ENCODE assay signal across 9 cellular contexts in the genomic region with DNA sequence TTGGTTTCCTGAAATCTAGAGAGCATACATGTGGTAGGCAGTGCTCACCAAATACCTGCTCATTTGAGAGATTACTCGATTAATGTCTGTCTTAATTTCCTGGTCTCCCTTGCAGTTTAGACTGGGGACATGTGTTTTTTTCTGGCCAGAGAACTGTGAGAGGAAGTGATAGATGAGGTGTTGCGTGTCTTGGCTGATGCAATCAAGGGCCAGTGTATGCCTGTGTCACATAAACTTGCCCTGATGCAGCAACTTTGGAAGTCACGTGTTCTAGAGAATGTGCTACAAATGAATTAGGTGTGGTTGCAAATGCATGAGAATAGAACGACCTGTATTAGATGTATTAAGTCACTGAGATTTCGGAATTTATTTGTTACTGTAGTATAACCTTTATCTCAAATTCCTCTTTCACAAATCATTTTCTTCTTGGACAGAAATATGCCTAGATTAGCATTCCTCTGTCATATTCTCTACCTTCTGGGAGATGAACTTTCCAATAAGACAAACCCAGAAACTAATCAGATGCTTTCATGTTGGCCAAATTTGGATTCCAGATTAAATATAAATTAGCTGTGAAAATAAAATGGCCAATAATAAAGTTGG. TPM values are rescaled to one million over a fixed set of nuclear protein-coding genes. Genes with fewer than 3 reads are reported as not detected.
A peak's percentile ranks its signal among the peaks of the same experiment; 100 is the strongest.
DNase-seq lines count a peak whose midpoint lies in the region; ATAC-seq and TF ChIP-seq lines count a peak whose summit lies in the region.
"Had no signal": no experiment of that assay in that cellular context is flagged by ENCODE, and none has a peak within 500 bp of the region (broad histone marks: within the 10 kb centered on the region; RNA-seq: fewer than 3 reads in every experiment).

No MANE protein-coding gene starts in this region.

- no peak for TF ChIP-seq CTCF in OCI-LY3 (IDR thresholded peaks at IDR 0.05; ENCODE audit: low read depth, low read length)
- TF ChIP-seq CTCF in BE2C (IDR thresholded peaks at IDR 0.05; ENCODE audit: low read depth, low read length): no peak

- H3K9ac ChIP-seq in OCI-LY3 (ENCODE audit: low read length): peak overlapping the region; percentile 46; the same call in 1 of the 2 replicates

- ATAC-seq in GM21825 (IDR thresholded peaks at IDR 0.05; ENCODE audit: unreplicated experiment): peak; percentile 74
- no peak for ATAC-seq in GM18858 (IDR thresholded peaks at IDR 0.05; ENCODE audit: unreplicated experiment)

- H4K20me1 ChIP-seq in OCI-LY3 (ENCODE audit: insufficient read depth, low read length): no peaks in the 10 kb centered on the region

- H3K4me3 ChIP-seq in OCI-LY3 (ENCODE audit: low read length) (peak overlapping the region; percentile 25), BE2C (ENCODE audit: low read depth, low read length) (no peak overlapping the region)
- H3K4me3 ChIP-seq: thyroid gland had no signal

- H3K9me3 ChIP-seq in OCI-LY3 (ENCODE audit: insufficient read depth, low read length) (no peaks in the 10 kb centered on the region), BE2C (no peaks in the 10 kb centered on the region)
- H3K9me3 ChIP-seq: thyroid gland had no signal

- H3K27ac ChIP-seq in OCI-LY3 (ENCODE audit: low read length) (peak overlapping the region; percentile 80), epithelial cell of prostate (peak overlapping the region; percentile 99)
- H3K27ac ChIP-seq: thyroid gland had no signal

- peak overlapping the region; percentile 57 for H3K4me2 ChIP-seq in OCI-LY3 (ENCODE audit: low read length)

- DNase-seq in Daoy (ENCODE audit: low read depth): peak; percentile 68
- peak; percentile 95 for DNase-seq in epithelial cell of prostate (ENCODE audit: low read depth, low spot score)
- DNase-seq in pons (ENCODE audit: low spot score): peak; percentile 71
- no peak for DNase-seq in retina
- DNase-seq in BE2C: no peak

- H3K27me3 ChIP-seq in OCI-LY3 (ENCODE audit: low read depth, low read length) (no peaks in the 10 kb centered on the region), BE2C (no peaks in the 10 kb centered on the region)
- H3K27me3 ChIP-seq: thyroid gland had no signal

- no peak overlapping the region for H2AFZ ChIP-seq in OCI-LY3 (ENCODE audit: low read depth, low read length)

- H3K79me2 ChIP-seq in OCI-LY3 (ENCODE audit: low read length): no peaks in the 10 kb centered on the region

- peaks cover 38% of the 10 kb centered on the region for H3K4me1 ChIP-seq in OCI-LY3 (ENCODE audit: low read length)
- H3K4me1 ChIP-seq in BE2C: no peaks in the 10 kb centered on the region
- H3K4me1 ChIP-seq: thyroid gland had no signal

- H3K36me3 ChIP-seq in OCI-LY3 (replicated peaks; ENCODE audit: low read depth, low read length) (no peaks in the 10 kb centered on the region), BE2C (no peaks in the 10 kb centered on the region)
- H3K36me3 ChIP-seq: thyroid gland had no signal

RNA-seq across cellular contexts. Expression of gene IL1A, which starts 9.9 kb away (rescaled TPM):
- 26.0 and 29.8 TPM in 2 replicates for total RNA-seq in Daoy (2014; rRNA removed; shearing (Covaris generic))
- not detected for polyA plus RNA-seq in BE2C (2012; ENCODE audit: insufficient read depth, insufficient read length, low read depth)

RNA-seq across cellular contexts. Expression of gene CKAP2L, which starts 29.8 kb away (rescaled TPM):
- 25.5 and 31.7 TPM in 2 replicates for total RNA-seq in Daoy (2014; rRNA removed; shearing (Covaris generic))
- polyA plus RNA-seq in BE2C (2012; ENCODE audit: insufficient read depth, insufficient read length, low read depth): 3.0 TPM

RNA-seq across cellular contexts. Expression of gene IL1B, which starts 42.3 kb away (rescaled TPM):
- total RNA-seq in Daoy (2014; rRNA removed; shearing (Covaris generic)): 12.4 and 13.5 TPM in 2 replicates
- polyA plus RNA-seq in BE2C (2012; ENCODE audit: insufficient read depth, insufficient read length, low read depth): not detected

Comparison
In these comparisons a context has a peak if more than half of its experiments do, and no peak if none do; other contexts are left out.
1. DNase-seq: peak in Daoy (single experiment), epithelial cell of prostate (single experiment) and pons (single experiment); none in retina (single experiment) and BE2C (single experiment).